In genomic region chr2:140718999-140719398, GRCh38 we compare ENCODE assay signal across 1 cellular context.
TF ChIP-seq lines count a peak whose summit lies in the region.

No MANE protein-coding gene starts in this region.

TF ChIP-seq in HEK293, 187 proteins besides CTCF, POLR2A, EP300 and RAD21 (continued from another document):
- TF ChIP-seq TSHZ1 (tag by site-specific recombination; IDR thresholded peaks at IDR 0.05; ENCODE audit: borderline replicate concordance) = peak; percentile 27; the same call in 1 of the 2 replicates
- TF ChIP-seq ZNF830 (tag by site-specific recombination; IDR thresholded peaks at IDR 0.05; ENCODE audit: low read depth) = no peak
- TF ChIP-seq SCRT1 (tag by site-specific recombination; IDR thresholded peaks at IDR 0.05; ENCODE audit: borderline replicate concordance) = peak; percentile 73
- TF ChIP-seq ZNF341 (tag by site-specific recombination; IDR thresholded peaks at IDR 0.05; ENCODE audit: low read depth) = no peak
- no peak for TF ChIP-seq ZNF670 (tag by site-specific recombination; IDR thresholded peaks at IDR 0.05; ENCODE audit: low read depth)
- TF ChIP-seq EGR2 (tag by site-specific recombination; IDR thresholded peaks at IDR 0.05; ENCODE audit: low read depth) = no peak
- TF ChIP-seq ZSCAN23 (tag by site-specific recombination; IDR thresholded peaks at IDR 0.05) = no peak
- TF ChIP-seq, protein P1, sequence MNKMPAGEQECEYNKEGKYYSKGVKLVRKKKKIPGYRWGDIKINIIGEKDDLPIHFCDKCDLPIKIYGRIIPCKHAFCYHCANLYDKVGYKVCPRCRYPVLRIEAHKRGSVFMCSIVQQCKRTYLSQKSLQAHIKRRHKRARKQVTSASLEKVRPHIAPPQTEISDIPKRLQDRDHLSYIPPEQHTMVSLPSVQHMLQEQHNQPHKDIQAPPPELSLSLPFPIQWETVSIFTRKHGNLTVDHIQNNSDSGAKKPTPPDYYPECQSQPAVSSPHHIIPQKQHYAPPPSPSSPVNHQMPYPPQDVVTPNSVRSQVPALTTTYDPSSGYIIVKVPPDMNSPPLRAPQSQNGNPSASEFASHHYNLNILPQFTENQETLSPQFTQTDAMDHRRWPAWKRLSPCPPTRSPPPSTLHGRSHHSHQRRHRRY (tag by site-specific recombination; IDR thresholded peaks at IDR 0.05) = no peak
- TF ChIP-seq IKZF3 (tag by site-specific recombination; IDR thresholded peaks at IDR 0.05) = 0 out of 2 replicates have a peak, but pooled peaks have one; percentile 28
- no peak for TF ChIP-seq ZNF292 (tag by site-specific recombination; IDR thresholded peaks at IDR 0.05; ENCODE audit: borderline replicate concordance, low read depth)
- TF ChIP-seq, protein P2, sequence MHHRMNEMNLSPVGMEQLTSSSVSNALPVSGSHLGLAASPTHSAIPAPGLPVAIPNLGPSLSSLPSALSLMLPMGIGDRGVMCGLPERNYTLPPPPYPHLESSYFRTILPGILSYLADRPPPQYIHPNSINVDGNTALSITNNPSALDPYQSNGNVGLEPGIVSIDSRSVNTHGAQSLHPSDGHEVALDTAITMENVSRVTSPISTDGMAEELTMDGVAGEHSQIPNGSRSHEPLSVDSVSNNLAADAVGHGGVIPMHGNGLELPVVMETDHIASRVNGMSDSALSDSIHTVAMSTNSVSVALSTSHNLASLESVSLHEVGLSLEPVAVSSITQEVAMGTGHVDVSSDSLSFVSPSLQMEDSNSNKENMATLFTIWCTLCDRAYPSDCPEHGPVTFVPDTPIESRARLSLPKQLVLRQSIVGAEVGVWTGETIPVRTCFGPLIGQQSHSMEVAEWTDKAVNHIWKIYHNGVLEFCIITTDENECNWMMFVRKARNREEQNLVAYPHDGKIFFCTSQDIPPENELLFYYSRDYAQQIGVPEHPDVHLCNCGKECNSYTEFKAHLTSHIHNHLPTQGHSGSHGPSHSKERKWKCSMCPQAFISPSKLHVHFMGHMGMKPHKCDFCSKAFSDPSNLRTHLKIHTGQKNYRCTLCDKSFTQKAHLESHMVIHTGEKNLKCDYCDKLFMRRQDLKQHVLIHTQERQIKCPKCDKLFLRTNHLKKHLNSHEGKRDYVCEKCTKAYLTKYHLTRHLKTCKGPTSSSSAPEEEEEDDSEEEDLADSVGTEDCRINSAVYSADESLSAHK (tag by site-specific recombination; IDR thresholded peaks at IDR 0.05) = peak; percentile 35; the same call in 1 of the 2 replicates
- TF ChIP-seq ZNF274 (IDR thresholded peaks at IDR 0.05; ENCODE audit: low read length) = no peak
- no peak for TF ChIP-seq ZNF274 (tag by site-specific recombination; IDR thresholded peaks at IDR 0.05; ENCODE audit: borderline replicate concordance)
- no peak for TF ChIP-seq ZBTB8A (tag by site-specific recombination; IDR thresholded peaks at IDR 0.05)
- TF ChIP-seq ZNF624 (tag by site-specific recombination; IDR thresholded peaks at IDR 0.05) = no peak
- no peak for TF ChIP-seq ZNF768 (tag by site-specific recombination; IDR thresholded peaks at IDR 0.05)
- TF ChIP-seq ZNF654 (tag by site-specific recombination; IDR thresholded peaks at IDR 0.05; ENCODE audit: low read depth) = no peak
- TF ChIP-seq ZSCAN16 (tag by site-specific recombination; IDR thresholded peaks at IDR 0.05) = no peak
- TF ChIP-seq, protein P3, sequence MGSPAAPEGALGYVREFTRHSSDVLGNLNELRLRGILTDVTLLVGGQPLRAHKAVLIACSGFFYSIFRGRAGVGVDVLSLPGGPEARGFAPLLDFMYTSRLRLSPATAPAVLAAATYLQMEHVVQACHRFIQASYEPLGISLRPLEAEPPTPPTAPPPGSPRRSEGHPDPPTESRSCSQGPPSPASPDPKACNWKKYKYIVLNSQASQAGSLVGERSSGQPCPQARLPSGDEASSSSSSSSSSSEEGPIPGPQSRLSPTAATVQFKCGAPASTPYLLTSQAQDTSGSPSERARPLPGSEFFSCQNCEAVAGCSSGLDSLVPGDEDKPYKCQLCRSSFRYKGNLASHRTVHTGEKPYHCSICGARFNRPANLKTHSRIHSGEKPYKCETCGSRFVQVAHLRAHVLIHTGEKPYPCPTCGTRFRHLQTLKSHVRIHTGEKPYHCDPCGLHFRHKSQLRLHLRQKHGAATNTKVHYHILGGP (tag by site-specific recombination; IDR thresholded peaks at IDR 0.05) = peak; percentile 37; the same call in 1 of the 2 replicates
- TF ChIP-seq ZNF433 (tag by site-specific recombination; IDR thresholded peaks at IDR 0.05; ENCODE audit: low read depth) = no peak
- TF ChIP-seq ZNF501 (tag by site-specific recombination; IDR thresholded peaks at IDR 0.05) = no peak
- TF ChIP-seq KLF17 (tag by site-specific recombination; IDR thresholded peaks at IDR 0.05) = no peak
- no peak for TF ChIP-seq SP7 (tag by site-specific recombination; IDR thresholded peaks at IDR 0.05)
- no peak for TF ChIP-seq ZNF18 (tag by site-specific recombination; IDR thresholded peaks at IDR 0.05)
- TF ChIP-seq ZNF544 (tag by site-specific recombination; IDR thresholded peaks at IDR 0.05) = no peak
- TF ChIP-seq OSR2 (tag by site-specific recombination; IDR thresholded peaks at IDR 0.05) = peak; percentile 31; the same call in 1 of the 2 replicates
- TF ChIP-seq ZNF549 (tag by site-specific recombination; IDR thresholded peaks at IDR 0.05) = no peak
- TF ChIP-seq ZNF24 (tag by site-specific recombination; IDR thresholded peaks at IDR 0.05) = no peak
- no peak for TF ChIP-seq ZNF791 (tag by site-specific recombination; IDR thresholded peaks at IDR 0.05)
- TF ChIP-seq ZNF280C (tag by site-specific recombination; IDR thresholded peaks at IDR 0.05) = no peak
- TF ChIP-seq SETDB1 (IDR thresholded peaks at IDR 0.05; ENCODE audit: insufficient read length, low read length) = no peak
- TF ChIP-seq ZNF354C (tag by site-specific recombination; IDR thresholded peaks at IDR 0.05; ENCODE audit: borderline replicate concordance, low read depth) = no peak
- TF ChIP-seq ZNF585B (tag by site-specific recombination; IDR thresholded peaks at IDR 0.05) = no peak
